Comparison of ENCODE assay signal across 23 cellular contexts in the genomic region with DNA sequence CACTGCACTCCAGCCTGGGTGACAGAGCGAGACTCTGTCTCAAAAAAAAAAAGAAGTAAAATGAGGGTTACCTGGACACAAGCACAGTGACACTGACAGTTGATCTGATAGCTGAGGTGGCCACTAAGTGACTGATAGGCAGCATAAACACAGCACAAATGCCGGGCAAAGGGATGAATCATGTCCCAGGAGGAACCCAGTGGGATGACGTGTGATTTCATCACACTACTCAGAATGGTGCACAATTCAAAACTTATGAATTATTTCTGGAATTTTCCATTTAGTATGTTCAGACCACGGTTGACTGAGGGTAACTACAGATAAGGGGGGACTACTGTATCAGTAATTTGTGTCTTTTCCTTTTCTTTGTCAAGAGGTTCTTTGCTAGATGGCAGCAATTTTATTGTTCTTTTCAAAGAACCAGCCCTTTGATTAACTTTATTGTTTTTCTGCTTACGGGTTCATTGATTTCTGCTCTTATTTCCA. TPM values are rescaled to one million over a fixed set of nuclear protein-coding genes. Genes with fewer than 3 reads are reported as not detected.
DNase-seq lines count a peak whose midpoint lies in the region; ATAC-seq and TF ChIP-seq lines count a peak whose summit lies in the region.
"Had no signal": no experiment of that assay in that cellular context is flagged by ENCODE, and none has a peak within 500 bp of the region (broad histone marks: within the 10 kb centered on the region; RNA-seq: fewer than 3 reads in every experiment).

No MANE protein-coding gene starts in this region.

- H3K27ac Mint-ChIP-seq in activated naive CD4-positive, alpha-beta T cell treated with anti-CD3 and anti-CD28 coated beads, Interleukin-2, amount 10 ng/mL, durations not matched to agents 7 days and 5 days, result no peak overlapping the region
- H3K27ac Mint-ChIP-seq in activated naive CD4-positive, alpha-beta T cell treated with anti-CD3 and anti-CD28 coated beads for 36 hours, result no peak overlapping the region
- H3K27ac Mint-ChIP-seq: activated CD4-positive, alpha-beta memory T cell treated with anti-CD3 and anti-CD28 coated beads, Interleukin-2, amount 10 ng/mL, durations not matched to agents 7 days and 5 days; effector memory CD8-positive, alpha-beta T cell had no signal

- H3K4me1 ChIP-seq in spleen (no peaks in the 10 kb centered on the region), PC-3 (ENCODE audit: insufficient read depth, low read length) (no peaks in the 10 kb centered on the region)
- H3K4me1 ChIP-seq: body of pancreas, prostate gland, transverse colon had no signal

- H2AFZ ChIP-seq in PC-3 (ENCODE audit: low read length), result no peak overlapping the region

- H3K9me3 Mint-ChIP-seq in activated naive CD4-positive, alpha-beta T cell treated with anti-CD3 and anti-CD28 coated beads, Interleukin-2, amount 10 ng/mL, durations not matched to agents 7 days and 5 days, result peaks cover 15% of the 10 kb centered on the region
- H3K9me3 Mint-ChIP-seq in activated naive CD4-positive, alpha-beta T cell treated with anti-CD3 and anti-CD28 coated beads for 36 hours, result peaks cover 19% of the 10 kb centered on the region

- TF ChIP-seq CTCF in spleen (IDR thresholded peaks at IDR 0.05 in 8 of 11, conservative IDR thresholded peaks at IDR 0.05 in 3 of 11) (no peak), PC-3 (conservative IDR thresholded peaks at IDR 0.05; ENCODE audit: low read depth, low read length) (no peak)

- no peak overlapping the region for H3K27ac ChIP-seq in spleen
- H3K27ac ChIP-seq in PC-3 (ENCODE audit: low read length), result no peak overlapping the region
- H3K27ac ChIP-seq: body of pancreas, prostate gland, transverse colon had no signal

- H4K20me1 ChIP-seq in PC-3 (ENCODE audit: low read length), result no peaks in the 10 kb centered on the region

- no peaks in the 10 kb centered on the region for H3K27me3 Mint-ChIP-seq in activated naive CD4-positive, alpha-beta T cell treated with anti-CD3 and anti-CD28 coated beads, Interleukin-2, amount 10 ng/mL, durations not matched to agents 7 days and 5 days
- H3K27me3 Mint-ChIP-seq in activated naive CD4-positive, alpha-beta T cell treated with anti-CD3 and anti-CD28 coated beads for 36 hours (ENCODE audit: low read depth), result peaks cover 7% of the 10 kb centered on the region

- BruUV-seq in PC-3 (replicated peaks; lab: Mats Ljungman, UMichigan), result no TSS peak

- 84 to 90% (median 87%) methylated on average over 5 of the region's 5 CpGs for WGBS in spleen, 5 donors

- peak; percentile 10 for DNase-seq in activated naive CD4-positive, alpha-beta T cell treated with anti-CD3 and anti-CD28 coated beads, Interleukin-2, amount 10 ng/mL, durations not matched to agents 7 days and 5 days
- DNase-seq in activated naive CD4-positive, alpha-beta T cell treated with anti-CD3 and anti-CD28 coated beads for 36 hours, result no peak
- DNase-seq in SW480 (ENCODE audit: low spot score) (peak; percentile 57), erythroblast (lab: John Stamatoyannopoulos, UW) (no peak), spleen (peak; percentile 6), NCI-H2029 (lab: John Stamatoyannopoulos, UW) (no peak), PC-3 (no peak)
- DNase-seq: 8988T; activated CD4-positive, alpha-beta memory T cell treated with anti-CD3 and anti-CD28 coated beads, Interleukin-2, amount 10 ng/mL, durations not matched to agents 7 days and 5 days; body of pancreas; effector memory CD8-positive, alpha-beta T cell; GDM1; NCI-H1092; NCI-H187 treated with DMSO at 0.1 percent for 48 hours; NCI-H226; NCI-H82; transverse colon had no signal

- TF ChIP-seq POLR2A in erythroblast (IDR thresholded peaks at IDR 0.05; ENCODE audit: low read length), result peak; percentile 14
- no peak for TF ChIP-seq POLR2A in spleen (IDR thresholded peaks at IDR 0.05)

- intact Hi-C loops in activated naive CD4-positive, alpha-beta T cell treated with anti-CD3 and anti-CD28 coated beads for 36 hours (cut with micrococcal nuclease), result no loop called here
- intact Hi-C loops in spleen (cut with DNase I; ENCODE audit: low total_unique reads) (no loop called here), PC-3 (cut with micrococcal nuclease) (no loop called here)

- H3K27me3 ChIP-seq in spleen (replicated peaks in 1 of 7) (peaks cover 0 to 10% (median 0%) of the 10 kb centered on the region in 7 donors), PC-3 (ENCODE audit: low read length) (no peaks in the 10 kb centered on the region)
- H3K27me3 ChIP-seq: body of pancreas, transverse colon had no signal

- H3K4me2 ChIP-seq in PC-3 (ENCODE audit: low read length), result no peak overlapping the region

- no peaks in the 10 kb centered on the region for H3K79me2 ChIP-seq in PC-3 (ENCODE audit: low read length)

- H3K4me3 Mint-ChIP-seq in activated naive CD4-positive, alpha-beta T cell treated with anti-CD3 and anti-CD28 coated beads, Interleukin-2, amount 10 ng/mL, durations not matched to agents 7 days and 5 days, result no peak overlapping the region
- no peak overlapping the region for H3K4me3 Mint-ChIP-seq in activated naive CD4-positive, alpha-beta T cell treated with anti-CD3 and anti-CD28 coated beads for 36 hours
- H3K4me3 Mint-ChIP-seq: activated CD4-positive, alpha-beta memory T cell treated with anti-CD3 and anti-CD28 coated beads, Interleukin-2, amount 10 ng/mL, durations not matched to agents 7 days and 5 days; effector memory CD8-positive, alpha-beta T cell had no signal

- ATAC-seq in PC-3 (no peak), HG02884 (IDR thresholded peaks at IDR 0.05; ENCODE audit: unreplicated experiment) (no peak)
- ATAC-seq: activated CD4-positive, CD25-positive, alpha-beta regulatory T cell treated with anti-CD3 and anti-CD28 coated beads, Interleukin-2, amount 50 U/mL, for 24 hours; body of pancreas; effector memory CD8-positive, alpha-beta T cell; esophagus mucosa; Right ventricle myocardium inferior had no signal

- H3K9me3 ChIP-seq in spleen, result peaks cover 10 to 34% (median 28%) of the 10 kb centered on the region in 8 donors
- 0 out of 2 replicates have a peak, but pooled peaks cover 8% of the 10 kb centered on the region for H3K9me3 ChIP-seq in PC-3 (ENCODE audit: low read length)
- H3K9me3 ChIP-seq: prostate gland had no signal

- no peaks in the 10 kb centered on the region for H3K36me3 Mint-ChIP-seq in activated naive CD4-positive, alpha-beta T cell treated with anti-CD3 and anti-CD28 coated beads, Interleukin-2, amount 10 ng/mL, durations not matched to agents 7 days and 5 days
- peaks cover 3% of the 10 kb centered on the region for H3K36me3 Mint-ChIP-seq in activated naive CD4-positive, alpha-beta T cell treated with anti-CD3 and anti-CD28 coated beads for 36 hours (ENCODE audit: low read depth)

- H3K4me3 ChIP-seq in spleen, result no peak overlapping the region
- no peak overlapping the region for H3K4me3 ChIP-seq in PC-3 (ENCODE audit: low read length)
- H3K4me3 ChIP-seq: body of pancreas, lung, prostate gland, transverse colon had no signal

- CTCF ChIA-PET in activated naive CD4-positive, alpha-beta T cell treated with anti-CD3 and anti-CD28 coated beads, Interleukin-2, amount 10 ng/mL, durations not matched to agents 7 days and 5 days (lab: Charles Lee), result no interaction called here
- CTCF ChIA-PET in activated naive CD4-positive, alpha-beta T cell treated with anti-CD3 and anti-CD28 coated beads for 36 hours (lab: Charles Lee), result interaction anchor here (0.6 kb wide), 1 partner anchor 727 kb away, joined by 3 read pairs; no protein-coding TSS in a partner anchor
- CTCF ChIA-PET in PC-3 (lab: Charles Lee), result no interaction called here

- H3K36me3 ChIP-seq in spleen (no peaks in the 10 kb centered on the region), PC-3 (ENCODE audit: low read depth, low read length) (no peaks in the 10 kb centered on the region)
- H3K36me3 ChIP-seq: prostate gland, transverse colon had no signal

- no peaks in the 10 kb centered on the region for H3K9me2 ChIP-seq in PC-3 (replicated peaks; ENCODE audit: low read length)

- no peaks in the 10 kb centered on the region for H3K4me1 Mint-ChIP-seq in activated naive CD4-positive, alpha-beta T cell treated with anti-CD3 and anti-CD28 coated beads, Interleukin-2, amount 10 ng/mL, durations not matched to agents 7 days and 5 days
- no peaks in the 10 kb centered on the region for H3K4me1 Mint-ChIP-seq in activated naive CD4-positive, alpha-beta T cell treated with anti-CD3 and anti-CD28 coated beads for 36 hours (ENCODE audit: low read depth)
- H3K4me1 Mint-ChIP-seq: activated CD4-positive, alpha-beta memory T cell treated with anti-CD3 and anti-CD28 coated beads, Interleukin-2, amount 10 ng/mL, durations not matched to agents 7 days and 5 days had no signal

- H3K9ac ChIP-seq in PC-3 (ENCODE audit: low read length), result no peak overlapping the region

- POLR2A ChIA-PET in PC-3 (lab: Charles Lee; ENCODE audit: unreplicated experiment), result no interaction called here

- H3F3A ChIP-seq in PC-3 (ENCODE audit: low read length, unreplicated experiment), result no peaks in the 10 kb centered on the region

RNA-seq across cellular contexts. Expression of a gene that starts 34.3 kb away (rescaled TPM):
- 10 to 100 TPM; 10.3 to 11.9 TPM for total RNA-seq in activated naive CD4-positive, alpha-beta T cell treated with anti-CD3 and anti-CD28 coated beads for 36 hours
- total RNA-seq in spleen, result 100 to 1,000 TPM in 1 of 7 donors, 10 to 100 TPM in 6; 64.5 to 119 (median 84.1) TPM
- 10 to 100 TPM; 44.1 to 57.0 (median 45.4) TPM for polyA plus RNA-seq in spleen
- total RNA-seq in PC-3 (2014; rRNA removed), result 31.2 and 35.4 TPM in 2 replicates

Comparison
In these comparisons a context has a peak if more than half of its experiments do, and no peak if none do; other contexts are left out.
1. DNase-seq: peak in activated naive CD4-positive, alpha-beta T cell treated with anti-CD3 and anti-CD28 coated beads, Interleukin-2, amount 10 ng/mL, durations not matched to agents 7 days and 5 days (single experiment), SW480 (single experiment) and spleen (single experiment); none in activated naive CD4-positive, alpha-beta T cell treated with anti-CD3 and anti-CD28 coated beads for 36 hours (single experiment), erythroblast (0 of 2), NCI-H2029 (single experiment) and PC-3 (single experiment).